Comparison of ENCODE assay signal across 18 cellular contexts in genomic region chr9:38434833-38435232, GRCh38. TPM values are rescaled to one million over a fixed set of nuclear protein-coding genes. Genes with fewer than 3 reads are reported as not detected.
"Had no signal": no experiment of that assay in that cellular context is flagged by ENCODE, and none has a peak within 500 bp of the region (broad histone marks: within the 10 kb centered on the region; RNA-seq: fewer than 3 reads in every experiment).

No MANE protein-coding gene starts in this region.

- ATAC-seq: lower lobe of right lung; naive thymus-derived CD4-positive, alpha-beta T cell had no signal

- H3K36me3 ChIP-seq: lower lobe of right lung, transverse colon had no signal

- H3K9me3 Mint-ChIP-seq: activated CD4-positive, alpha-beta T cell treated with anti-CD3 and anti-CD28 coated beads, Interleukin-2, amount 10 ng/mL, durations not matched to agents 7 days and 5 days; activated naive CD8-positive, alpha-beta T cell treated with anti-CD3 and anti-CD28 coated beads for 36 hours; activated T-helper 1 cell treated with anti-CD3 and anti-CD28 coated beads, Interleukin-12 subunit alpha, Interleukin-12 subunit beta, Interleukin-2, Interleukin-4 antibody, amounts not matched to agents 30 ng/mL and 10 ng/mL and 1 ng/mL, durations not matched to agents 14 hours and 24 hours and 36 hours; dendritic cell treated with granulocyte-macrophage colony-stimulating factor and Interleukin-4, amounts not matched to agents 40 ng/mL and 50 ng/mL, for 4 days; T-helper 2 cell treated with Interferon-gamma antibody and Interleukin-4, amounts not matched to agents 5 μg/mL and 100 μg/mL, for 36 hours had no signal

- H3K27me3 ChIP-seq: transverse colon had no signal

- H3K27ac ChIP-seq: epithelial cell of prostate, lower lobe of right lung, transverse colon had no signal

- H3K27ac Mint-ChIP-seq: activated CD4-positive, alpha-beta T cell treated with anti-CD3 and anti-CD28 coated beads, Interleukin-2, amount 10 ng/mL, durations not matched to agents 7 days and 5 days; activated naive CD8-positive, alpha-beta T cell treated with anti-CD3 and anti-CD28 coated beads for 36 hours; activated T-helper 1 cell treated with anti-CD3 and anti-CD28 coated beads, Interleukin-12 subunit alpha, Interleukin-12 subunit beta, Interleukin-2, Interleukin-4 antibody, amounts not matched to agents 30 ng/mL and 10 ng/mL and 1 ng/mL, durations not matched to agents 14 hours and 24 hours and 36 hours; dendritic cell treated with granulocyte-macrophage colony-stimulating factor and Interleukin-4, amounts not matched to agents 40 ng/mL and 50 ng/mL, for 4 days; T-helper 2 cell treated with Interferon-gamma antibody and Interleukin-4, amounts not matched to agents 5 μg/mL and 100 μg/mL, for 36 hours had no signal

- H3K27me3 Mint-ChIP-seq: activated naive CD8-positive, alpha-beta T cell treated with anti-CD3 and anti-CD28 coated beads for 36 hours had no signal

- H3K36me3 Mint-ChIP-seq: activated naive CD8-positive, alpha-beta T cell treated with anti-CD3 and anti-CD28 coated beads for 36 hours; naive thymus-derived CD4-positive, alpha-beta T cell had no signal

- H3K9me3 ChIP-seq: lower lobe of right lung, transverse colon had no signal

- H3K4me3 Mint-ChIP-seq: activated CD4-positive, alpha-beta T cell treated with anti-CD3 and anti-CD28 coated beads, Interleukin-2, amount 10 ng/mL, durations not matched to agents 7 days and 5 days; activated naive CD8-positive, alpha-beta T cell treated with anti-CD3 and anti-CD28 coated beads for 36 hours; activated T-helper 1 cell treated with anti-CD3 and anti-CD28 coated beads, Interleukin-12 subunit alpha, Interleukin-12 subunit beta, Interleukin-2, Interleukin-4 antibody, amounts not matched to agents 30 ng/mL and 10 ng/mL and 1 ng/mL, durations not matched to agents 14 hours and 24 hours and 36 hours; dendritic cell treated with granulocyte-macrophage colony-stimulating factor and Interleukin-4, amounts not matched to agents 40 ng/mL and 50 ng/mL, for 4 days; naive thymus-derived CD4-positive, alpha-beta T cell; T-helper 2 cell treated with Interferon-gamma antibody and Interleukin-4, amounts not matched to agents 5 μg/mL and 100 μg/mL, for 36 hours had no signal

- H3K4me3 ChIP-seq: lower lobe of right lung, transverse colon had no signal

- DNase-seq: activated CD4-positive, alpha-beta T cell treated with anti-CD3 and anti-CD28 coated beads, Interleukin-2, amount 10 ng/mL, durations not matched to agents 7 days and 5 days; activated naive CD8-positive, alpha-beta T cell treated with anti-CD3 and anti-CD28 coated beads for 36 hours; cerebellar nuclear complex; effector memory CD4-positive, alpha-beta T cell; foreskin melanocyte; lower lobe of right lung; naive thymus-derived CD4-positive, alpha-beta T cell; posterior cingulate gyrus; retina; stimulated activated CD4-positive, alpha-beta T cell treated with anti-CD3 and anti-CD28 coated beads, Interleukin-4, amount 100 ng/mL, for 24 hours; stimulated activated naive CD4-positive, alpha-beta T cell treated with Interleukin-2 at 50 U/mL for 16 hours; transverse colon had no signal

RNA-seq across cellular contexts. Expression of gene IGFBPL1, which starts 10.6 kb away (rescaled TPM):
- total RNA-seq: activated CD4-positive, alpha-beta T cell treated with anti-CD3 and anti-CD28 coated beads, Interleukin-2, amount 10 ng/mL, durations not matched to agents 7 days and 5 days; activated CD8-positive, alpha-beta memory T cell treated with anti-CD3 and anti-CD28 coated beads for 36 hours; activated naive CD8-positive, alpha-beta T cell treated with anti-CD3 and anti-CD28 coated beads for 36 hours; activated T-helper 1 cell treated with anti-CD3 and anti-CD28 coated beads, Interleukin-12 subunit alpha, Interleukin-12 subunit beta, Interleukin-2, Interleukin-4 antibody, amounts not matched to agents 30 ng/mL and 10 ng/mL and 1 ng/mL, durations not matched to agents 14 hours and 24 hours and 36 hours; fibroblast of lung; naive thymus-derived CD4-positive, alpha-beta T cell; transverse colon had no signal
- polyA plus RNA-seq: fibroblast of lung; naive thymus-derived CD4-positive, alpha-beta T cell had no signal
